15 cellular contexts compared by ENCODE assay signal in genomic region chr14:32330356-32331226, GRCh38. TPM values are rescaled to one million over a fixed set of nuclear protein-coding genes. Genes with fewer than 3 reads are reported as not detected.
DNase-seq lines count a peak whose midpoint lies in the region; TF ChIP-seq lines count a peak whose summit lies in the region.
"Had no signal": no experiment of that assay in that cellular context is flagged by ENCODE, and none has a peak within 500 bp of the region (broad histone marks: within the 10 kb centered on the region; RNA-seq: fewer than 3 reads in every experiment).

No MANE protein-coding gene starts in this region.

- H3K36me3 Mint-ChIP-seq in glutamatergic neuron (ENCODE audit: unreplicated experiment): no peaks in the 10 kb centered on the region
- H3K36me3 Mint-ChIP-seq in activated CD4-positive, alpha-beta T cell treated with anti-CD3 and anti-CD28 coated beads, Interleukin-2, amount 10 ng/mL, durations not matched to agents 24 days and 14 days (ENCODE audit: low read depth): no peaks in the 10 kb centered on the region
- H3K36me3 Mint-ChIP-seq: natural killer cell had no signal

- H3K27me3 ChIP-seq in smooth muscle cell (ENCODE audit: low read depth): no peaks in the 10 kb centered on the region
- H3K27me3 ChIP-seq: heart left ventricle, sigmoid colon had no signal

- peak overlapping the region; percentile 100 for H3K27ac Mint-ChIP-seq in glutamatergic neuron (ENCODE audit: unreplicated experiment)
- no peak overlapping the region for H3K27ac Mint-ChIP-seq in activated CD4-positive, alpha-beta T cell treated with anti-CD3 and anti-CD28 coated beads, Interleukin-2, amount 10 ng/mL, durations not matched to agents 24 days and 14 days
- H3K27ac Mint-ChIP-seq: activated naive CD4-positive, alpha-beta T cell treated with anti-CD3 and anti-CD28 coated beads, Interleukin-2, amount 50 U/mL, for 24 hours; CD4-positive, alpha-beta T cell; natural killer cell; stimulated activated memory B cell treated with anti-CD40 and anti-IgM and Interleukin-4, amounts not matched to agents 10 μg/mL and 1 μg/mL and 100 μg/mL, for 72 hours had no signal

- H3K79me2 ChIP-seq in smooth muscle cell (ENCODE audit: low read depth): no peaks in the 10 kb centered on the region

- no peak overlapping the region for H3K4me3 ChIP-seq in smooth muscle cell
- H3K4me3 ChIP-seq: heart left ventricle, sigmoid colon had no signal

- no peaks in the 10 kb centered on the region for H3K9me3 ChIP-seq in smooth muscle cell (replicated peaks; ENCODE audit: low read depth)
- H3K9me3 ChIP-seq: sigmoid colon had no signal

- H3F3A ChIP-seq in smooth muscle cell (ENCODE audit: low read depth): no peaks in the 10 kb centered on the region

- peaks cover 19% of the 10 kb centered on the region for H3K9me3 Mint-ChIP-seq in glutamatergic neuron (ENCODE audit: unreplicated experiment)
- no peaks in the 10 kb centered on the region for H3K9me3 Mint-ChIP-seq in activated CD4-positive, alpha-beta T cell treated with anti-CD3 and anti-CD28 coated beads, Interleukin-2, amount 10 ng/mL, durations not matched to agents 24 days and 14 days

- H3K4me1 ChIP-seq in smooth muscle cell (ENCODE audit: low read depth): peaks cover 44% of the 10 kb centered on the region
- H3K4me1 ChIP-seq: sigmoid colon had no signal

- H4K20me1 ChIP-seq in smooth muscle cell (ENCODE audit: low read depth): no peaks in the 10 kb centered on the region

- H3K27me3 Mint-ChIP-seq in glutamatergic neuron (ENCODE audit: unreplicated experiment): peaks cover 3% of the 10 kb centered on the region
- no peaks in the 10 kb centered on the region for H3K27me3 Mint-ChIP-seq in activated CD4-positive, alpha-beta T cell treated with anti-CD3 and anti-CD28 coated beads, Interleukin-2, amount 10 ng/mL, durations not matched to agents 24 days and 14 days
- H3K27me3 Mint-ChIP-seq: activated naive CD4-positive, alpha-beta T cell treated with anti-CD3 and anti-CD28 coated beads, Interleukin-2, amount 50 U/mL, for 24 hours; CD4-positive, alpha-beta T cell; stimulated activated memory B cell treated with anti-CD40 and anti-IgM and Interleukin-4, amounts not matched to agents 10 μg/mL and 1 μg/mL and 100 μg/mL, for 72 hours had no signal

- peak overlapping the region; percentile 86 for H2AFZ ChIP-seq in smooth muscle cell (ENCODE audit: low read depth)

- H3K4me2 ChIP-seq in smooth muscle cell: peak overlapping the region; percentile 64

- H3K4me3 Mint-ChIP-seq in glutamatergic neuron (ENCODE audit: unreplicated experiment): peak overlapping the region; percentile 98
- no peak overlapping the region for H3K4me3 Mint-ChIP-seq in activated CD4-positive, alpha-beta T cell treated with anti-CD3 and anti-CD28 coated beads, Interleukin-2, amount 10 ng/mL, durations not matched to agents 24 days and 14 days
- H3K4me3 Mint-ChIP-seq: activated naive CD4-positive, alpha-beta T cell treated with anti-CD3 and anti-CD28 coated beads, Interleukin-2, amount 50 U/mL, for 24 hours; CD4-positive, alpha-beta T cell; natural killer cell; stimulated activated memory B cell treated with anti-CD40 and anti-IgM and Interleukin-4, amounts not matched to agents 10 μg/mL and 1 μg/mL and 100 μg/mL, for 72 hours had no signal

- no peaks in the 10 kb centered on the region for H3K36me3 ChIP-seq in smooth muscle cell (ENCODE audit: low read depth)
- H3K36me3 ChIP-seq: heart left ventricle, sigmoid colon had no signal

- WGBS in smooth muscle cell (ENCODE audit: low lambda C conversion rate): 61% methylated on average over 4 of the region's 4 CpGs

- peaks cover 26% of the 10 kb centered on the region for H3K4me1 Mint-ChIP-seq in glutamatergic neuron (ENCODE audit: low read depth, unreplicated experiment)
- no peaks in the 10 kb centered on the region for H3K4me1 Mint-ChIP-seq in activated CD4-positive, alpha-beta T cell treated with anti-CD3 and anti-CD28 coated beads, Interleukin-2, amount 10 ng/mL, durations not matched to agents 24 days and 14 days
- H3K4me1 Mint-ChIP-seq: activated naive CD4-positive, alpha-beta T cell treated with anti-CD3 and anti-CD28 coated beads, Interleukin-2, amount 50 U/mL, for 24 hours; natural killer cell; stimulated activated memory B cell treated with anti-CD40 and anti-IgM and Interleukin-4, amounts not matched to agents 10 μg/mL and 1 μg/mL and 100 μg/mL, for 72 hours had no signal

- H3K9ac ChIP-seq in smooth muscle cell (ENCODE audit: low read depth): no peak overlapping the region

- TF ChIP-seq CTCF in glutamatergic neuron (IDR thresholded peaks at IDR 0.05; ENCODE audit: partially characterized antibody, unreplicated experiment) (no peak), smooth muscle cell (IDR thresholded peaks at IDR 0.05; ENCODE audit: borderline replicate concordance, insufficient read depth, poor library complexity, severe bottlenecking) (no peak)

- DNase-seq in DMS79 treated with DMSO at 0.1 percent for 48 hours (lab: John Stamatoyannopoulos, UW) (peak; percentile 22), DMS79 (lab: John Stamatoyannopoulos, UW) (no peak), NCI-H2227 treated with DMSO at 0.1 percent for 48 hours (lab: John Stamatoyannopoulos, UW) (peak; percentile 94), glutamatergic neuron (no peak), smooth muscle cell (lab: John Stamatoyannopoulos, UW; ENCODE audit: unreplicated experiment) (no peak), kidney tubule cell (ENCODE audit: low spot score) (no peak)
- no peak for DNase-seq in activated CD4-positive, alpha-beta T cell treated with anti-CD3 and anti-CD28 coated beads, Interleukin-2, amount 10 ng/mL, durations not matched to agents 24 days and 14 days
- DNase-seq in activated CD4-positive, alpha-beta T cell treated with anti-CD3 and anti-CD28 coated beads for 1 hour: no peak
- DNase-seq: 8988T; CD4-positive, alpha-beta T cell; heart left ventricle; natural killer cell; sigmoid colon had no signal

- peak overlapping the region; percentile 23 for H3K27ac ChIP-seq in smooth muscle cell (ENCODE audit: low read depth)
- H3K27ac ChIP-seq: heart left ventricle, sigmoid colon had no signal

- intact Hi-C loops in activated CD4-positive, alpha-beta T cell treated with anti-CD3 and anti-CD28 coated beads, Interleukin-2, amount 10 ng/mL, durations not matched to agents 24 days and 14 days (cut with micrococcal nuclease): no loop called here

RNA-seq across cellular contexts. Expression of gene AKAP6, which starts 1.5 kb away (rescaled TPM):
- 600 TPM for total RNA-seq in glutamatergic neuron (ENCODE audit: unreplicated experiment)
- total RNA-seq in smooth muscle cell: 6.4 and 8.6 TPM in 2 replicates
- polyA plus RNA-seq in smooth muscle cell: 1.0 and 1.3 TPM in 2 replicates
- 0.51 and 0.57 TPM in 2 replicates for total RNA-seq in activated CD4-positive, alpha-beta T cell treated with anti-CD3 and anti-CD28 coated beads, Interleukin-2, amount 10 ng/mL, durations not matched to agents 24 days and 14 days

Comparison
In these comparisons a context has a peak if more than half of its experiments do, and no peak if none do; other contexts are left out.
1. DNase-seq: peak in DMS79 treated with DMSO at 0.1 percent for 48 hours (single experiment) and NCI-H2227 treated with DMSO at 0.1 percent for 48 hours (single experiment); none in DMS79 (single experiment), glutamatergic neuron (single experiment), smooth muscle cell (single experiment), kidney tubule cell (single experiment), activated CD4-positive, alpha-beta T cell treated with anti-CD3 and anti-CD28 coated beads, Interleukin-2, amount 10 ng/mL, durations not matched to agents 24 days and 14 days (single experiment) and activated CD4-positive, alpha-beta T cell treated with anti-CD3 and anti-CD28 coated beads for 1 hour (single experiment).
2. RNA of gene AKAP6, which starts 1.5 kb away (total RNA-seq): 600 TPM in glutamatergic neuron (single experiment); 6.4 to 8.6 TPM in smooth muscle cell and 0.51 to 0.57 TPM in activated CD4-positive, alpha-beta T cell treated with anti-CD3 and anti-CD28 coated beads, Interleukin-2, amount 10 ng/mL, durations not matched to agents 24 days and 14 days; every median in the first group is over 10 times any median in the second.